In the genomic region with DNA sequence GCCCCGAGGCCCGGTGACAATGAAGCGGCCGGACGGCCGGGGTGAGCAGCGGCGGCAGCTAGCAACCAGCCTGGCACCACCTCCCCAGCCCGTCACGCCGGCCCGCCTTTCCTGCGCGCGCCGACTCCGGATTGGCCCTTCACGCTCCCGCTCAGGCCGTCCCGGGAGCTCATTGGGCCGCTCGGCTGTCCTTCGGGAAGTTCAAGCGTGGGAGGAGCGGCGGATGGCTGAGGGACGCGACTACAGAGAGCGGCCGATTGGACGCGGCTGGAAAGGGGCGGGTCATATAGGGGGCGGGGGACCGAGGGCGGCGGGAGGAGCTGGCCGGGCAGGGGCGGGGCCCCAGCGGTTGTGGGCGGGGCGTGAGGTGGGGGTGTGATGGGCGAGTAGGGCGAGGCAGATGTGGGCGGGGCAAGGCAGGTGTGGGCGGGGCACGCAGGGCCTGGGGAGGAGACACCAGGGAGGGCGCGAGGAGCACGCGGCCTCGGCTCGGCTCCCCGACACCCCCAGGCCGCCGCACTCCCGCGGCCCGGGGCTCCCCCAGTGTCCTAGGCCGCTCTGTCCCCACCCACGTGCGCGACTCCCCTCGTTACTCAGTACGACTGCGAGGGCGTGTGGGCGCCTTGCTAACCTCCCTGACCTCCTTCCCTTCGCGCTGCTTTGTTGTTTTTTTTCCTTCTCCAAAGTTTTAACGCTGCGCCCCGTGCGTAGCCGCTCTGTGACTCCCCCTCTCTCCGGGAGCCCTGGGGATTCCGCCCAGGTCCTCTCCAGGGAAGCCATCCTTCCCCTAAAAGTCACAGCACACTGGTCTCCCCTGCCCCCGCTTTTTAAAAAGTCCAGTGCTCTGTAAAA, we compare ENCODE assay signal across 8 cellular contexts. TPM values are rescaled to one million over a fixed set of nuclear protein-coding genes. Genes with fewer than 3 reads are reported as not detected.
A peak's percentile ranks its signal among the peaks of the same experiment; 100 is the strongest.
DNase-seq lines count a peak whose midpoint lies in the region; ATAC-seq and TF ChIP-seq lines count a peak whose summit lies in the region.

A gene (minus strand): TSS at position 60 of the 852 bp plus-strand sequence. CDS start 2,909 bp downstream, outside the sequence.

- peaks cover 14% of the 10 kb centered on the region for H3K4me1 Mint-ChIP-seq in nephron

- no peaks in the 10 kb centered on the region for H3K27me3 ChIP-seq in HAP-1 (ENCODE audit: low read depth)
- no peaks in the 10 kb centered on the region for H3K27me3 ChIP-seq in MG63

- DNase-seq in ELR (ENCODE audit: low read depth) (peak; percentile 100), HAP-1 (ENCODE audit: low spot score in 2 of 2) (peak; percentile 94 to 100), MG63 (peak; percentile 99), SHP77 (lab: John Stamatoyannopoulos, UW) (peak; percentile 99), fibroblast of the aortic adventitia (ENCODE audit: low read depth) (peak; percentile 97)
- DNase-seq in activated effector memory CD4-positive, alpha-beta T cell treated with Interleukin-2 at 50 U/mL for 16 hours: peak; percentile 99
- DNase-seq in stimulated activated naive CD8-positive, alpha-beta T cell treated with anti-CD3 and anti-CD28 coated beads, Interleukin-15, Interleukin-2, amounts not matched to agents 100 U/mL and 50 U/mL, for 24 hours: peak; percentile 100

- H3K27ac Mint-ChIP-seq in nephron: peak within 1 kb of the TSS in 2 of 3 experiments; percentile 11 to 25

- H3K9me3 ChIP-seq in HAP-1 (peaks cover 2% of the 10 kb centered on the region; the same call in 1 of the 2 replicates), MG63 (0 out of 2 replicates have a peak, but pooled peaks cover 2% of the 10 kb centered on the region)

- H3K9me3 Mint-ChIP-seq in nephron: no peaks in the 10 kb centered on the region

- peaks cover 8% of the 10 kb centered on the region for H3K36me3 Mint-ChIP-seq in nephron (ENCODE audit: low read depth)

- H3K36me3 ChIP-seq in HAP-1 (replicated peaks): no peaks in the 10 kb centered on the region; the same call in 1 of the 2 replicates
- H3K36me3 ChIP-seq in MG63: no peaks in the 10 kb centered on the region

- no peaks in the 10 kb centered on the region for H3K27me3 Mint-ChIP-seq in nephron (ENCODE audit: low read depth)

- peak within 1 kb of the TSS; percentile 55 for H3K4me3 ChIP-seq in HAP-1
- peak within 1 kb of the TSS; percentile 80 for H3K4me3 ChIP-seq in MG63
- peak within 1 kb of the TSS; percentile 78 for H3K4me3 ChIP-seq in fibroblast of the aortic adventitia (ENCODE audit: low read depth, low read length)

- no peak for TF ChIP-seq CTCF in fibroblast of the aortic adventitia (IDR thresholded peaks at IDR 0.05; ENCODE audit: insufficient read depth, low read length)
- TF ChIP-seq CTCF in nephron (IDR thresholded peaks at IDR 0.05; ENCODE audit: unreplicated experiment in 3 of 3): no peak

- peak; percentile 97 for ATAC-seq in stimulated activated naive CD8-positive, alpha-beta T cell treated with anti-CD3 and anti-CD28 coated beads, Interleukin-15, Interleukin-2, amounts not matched to agents 100 U/mL and 50 U/mL, for 24 hours

- in situ Hi-C loops in HAP-1 (cut with MboI; ENCODE audit: low sequenced_read_pairs): no loop called here

- H3K4me3 Mint-ChIP-seq in nephron: peak within 1 kb of the TSS; percentile 79 to 92 (median 85)

- H3K4me1 ChIP-seq in HAP-1: peaks cover 6% of the 10 kb centered on the region

RNA-seq across cellular contexts. Expression of the gene that starts here (rescaled TPM):
- total RNA-seq in MG63 (2014; rRNA removed; shearing (Covaris generic); ENCODE audit: low replicate concordance): 13.3 and 22.9 TPM in 2 replicates
- total RNA-seq in fibroblast of the aortic adventitia (ENCODE audit: low replicate concordance): 9.6 and 30.1 TPM in 2 replicates

Comparison
In these comparisons a context has a peak if more than half of its experiments do, and no peak if none do; other contexts are left out.
1. Peak in every context shown above with its lines: DNase-seq, ATAC-seq and H3K4me3 ChIP-seq.